ENCODE assay signal across 19 cellular contexts in the genomic region with DNA sequence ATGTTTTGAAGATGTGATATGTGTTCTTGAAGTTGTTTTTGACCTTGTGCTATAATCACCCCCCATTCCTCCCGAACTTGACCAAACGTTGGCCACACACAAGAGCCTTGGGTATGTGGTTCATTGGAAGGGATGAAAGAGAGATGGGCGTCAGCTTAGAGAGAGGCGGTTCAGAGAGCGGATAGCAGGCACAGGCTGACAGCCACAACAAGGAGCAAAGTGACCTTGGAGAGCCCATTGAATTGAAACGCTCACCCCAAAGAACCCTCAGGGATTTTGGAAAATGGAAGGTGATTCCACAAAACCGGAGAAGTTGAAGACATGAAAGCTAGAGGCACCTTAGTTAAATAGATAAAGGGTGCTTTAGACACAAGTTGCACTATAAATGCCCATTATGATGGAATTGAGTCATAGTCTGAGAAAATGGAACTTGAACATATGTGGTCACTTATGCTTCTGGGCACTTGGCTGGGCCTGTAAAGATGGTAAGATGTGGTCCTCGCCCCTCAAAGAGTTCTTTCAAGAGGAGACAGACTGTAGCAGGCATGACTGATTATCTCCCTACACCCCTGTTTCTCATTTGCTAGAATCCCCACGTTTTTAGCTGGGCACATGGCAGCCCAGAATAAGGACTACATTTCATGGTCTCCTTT.
"Had no signal": no experiment of that assay in that cellular context is flagged by ENCODE, and none has a peak within 500 bp of the region (broad histone marks: within the 10 kb centered on the region; RNA-seq: fewer than 3 reads in every experiment).

No MANE protein-coding gene starts in this region.

- H3K36me3 Mint-ChIP-seq: naive B cell had no signal

- FAIRE-seq: frontal cortex had no signal

- H3K27me3 Mint-ChIP-seq: type B pancreatic cell had no signal

- H3K9me3 ChIP-seq: breast epithelium, heart left ventricle, neutrophil, prostate gland had no signal

- H3K27ac Mint-ChIP-seq: activated T-cell treated with anti-CD3 and anti-CD28 coated beads, Interleukin-2, amount 50 U/mL, for 72 hours; effector memory CD8-positive, alpha-beta T cell; T-helper 17 cell had no signal

- H3K4me1 ChIP-seq: prostate gland had no signal

- H3K4me3 ChIP-seq: breast epithelium, heart left ventricle, lung, prostate gland, smooth muscle cell had no signal

- H3K9me3 Mint-ChIP-seq: activated T-cell treated with anti-CD3 and anti-CD28 coated beads, Interleukin-2, amount 50 U/mL, for 72 hours; effector memory CD8-positive, alpha-beta T cell; naive B cell had no signal

- H3K27ac ChIP-seq: breast epithelium, epithelial cell of prostate, heart left ventricle, neutrophil, prostate gland had no signal

- H3K27me3 ChIP-seq: breast epithelium, heart left ventricle, neutrophil had no signal

- H3K4me2 ChIP-seq: smooth muscle cell had no signal

- H3K4me3 Mint-ChIP-seq: activated T-cell treated with anti-CD3 and anti-CD28 coated beads, Interleukin-2, amount 50 U/mL, for 72 hours; effector memory CD8-positive, alpha-beta T cell; T-helper 17 cell; type B pancreatic cell had no signal

- ATAC-seq: activated T-cell treated with anti-CD3 and anti-CD28 coated beads, Interleukin-2, amount 50 U/mL, for 72 hours; effector memory CD8-positive, alpha-beta T cell; heart left ventricle; right cardiac atrium; stimulated activated naive CD8-positive, alpha-beta T cell treated with anti-CD3 and anti-CD28 coated beads, Interleukin-15, Interleukin-2, amounts not matched to agents 100 U/mL and 50 U/mL, for 24 hours; T-helper 17 cell had no signal

- DNase-seq: activated CD4-positive, alpha-beta T cell treated with anti-CD3 and anti-CD28 coated beads for 48 hours; activated CD8-positive, alpha-beta memory T cell treated with anti-CD3 and anti-CD28 coated beads, Interleukin-2, amount 50 U/mL, for 48 hours; activated naive CD4-positive, alpha-beta T cell; activated T-cell treated with anti-CD3 and anti-CD28 coated beads, Interleukin-2, amount 50 U/mL, for 72 hours; dermis blood vessel endothelial cell; effector memory CD8-positive, alpha-beta T cell; heart left ventricle; naive B cell; right cardiac atrium; stimulated activated naive CD8-positive, alpha-beta T cell treated with anti-CD3 and anti-CD28 coated beads, Interleukin-15, Interleukin-2, amounts not matched to agents 100 U/mL and 50 U/mL, for 24 hours; T-helper 17 cell had no signal

- H3K36me3 ChIP-seq: breast epithelium, heart left ventricle, neutrophil, prostate gland had no signal
